ENCODE assay signal across 8 cellular contexts in the genomic region with DNA sequence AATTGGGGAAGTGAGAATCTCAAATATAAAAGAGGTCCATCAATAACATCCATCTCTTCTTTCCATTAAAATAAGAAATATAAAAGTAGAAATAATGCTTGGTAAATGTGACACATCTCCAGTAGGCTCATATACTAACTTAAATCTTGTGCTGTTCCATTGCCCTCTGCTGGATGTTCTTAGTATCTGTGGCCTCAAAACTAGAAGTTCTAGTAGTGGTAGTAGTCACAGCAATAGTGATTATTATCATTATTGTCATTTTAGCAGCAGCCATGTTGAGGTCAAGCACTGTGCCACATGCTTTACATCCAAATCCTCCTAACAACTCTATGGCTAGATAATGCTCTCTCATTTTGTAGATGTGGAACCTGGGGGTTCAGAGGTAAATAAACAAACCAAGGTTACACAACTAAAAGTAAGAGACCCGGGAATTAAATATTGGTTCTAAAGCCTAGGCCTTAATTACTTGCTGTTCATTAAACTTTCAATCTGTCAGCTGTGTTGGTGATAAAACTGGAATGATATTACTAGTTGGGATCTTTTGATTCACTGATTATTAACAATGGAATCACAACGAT. TPM values are rescaled to one million over a fixed set of nuclear protein-coding genes. Genes with fewer than 3 reads are reported as not detected.
DNase-seq lines count a peak whose midpoint lies in the region; ATAC-seq and TF ChIP-seq lines count a peak whose summit lies in the region.

No MANE protein-coding gene starts in this region.

- ATAC-seq in GM18907 (IDR thresholded peaks at IDR 0.05; ENCODE audit: unreplicated experiment) (peak; percentile 63), HG03521 (IDR thresholded peaks at IDR 0.05; ENCODE audit: unreplicated experiment) (peak; percentile 47), psoas muscle (peak in 1 of 4 donors; percentile 68), GM21528 (IDR thresholded peaks at IDR 0.05; ENCODE audit: low FRiP score, unreplicated experiment) (no peak)

- peak; percentile 73 for TF ChIP-seq CTCF in glutamatergic neuron (IDR thresholded peaks at IDR 0.05; ENCODE audit: partially characterized antibody, unreplicated experiment)
- TF ChIP-seq CTCF in psoas muscle (IDR thresholded peaks at IDR 0.05) = peak; percentile 57

- DNase-seq in COLO829 (ENCODE audit: low spot score) = peak; percentile 81
- peak; percentile 62 for DNase-seq in NCI-H524 treated with DMSO at 0.1 percent for 48 hours (lab: John Stamatoyannopoulos, UW)
- DNase-seq in glutamatergic neuron = no peak
- DNase-seq in psoas muscle = no peak

- no peaks in the 10 kb centered on the region for H3K9me3 Mint-ChIP-seq in activated naive CD8-positive, alpha-beta T cell (ENCODE audit: low read depth)
- no peaks in the 10 kb centered on the region for H3K9me3 Mint-ChIP-seq in glutamatergic neuron (ENCODE audit: unreplicated experiment)

- H3K9me3 ChIP-seq in psoas muscle = no peaks in the 10 kb centered on the region

- H3K4me3 Mint-ChIP-seq in activated naive CD8-positive, alpha-beta T cell = no peak overlapping the region
- no peak overlapping the region for H3K4me3 Mint-ChIP-seq in glutamatergic neuron (ENCODE audit: unreplicated experiment)

- H3K4me1 ChIP-seq in psoas muscle = no peaks in the 10 kb centered on the region

- peak overlapping the region; percentile 11 for H3K27ac Mint-ChIP-seq in activated naive CD8-positive, alpha-beta T cell
- H3K27ac Mint-ChIP-seq in glutamatergic neuron (ENCODE audit: unreplicated experiment) = no peak overlapping the region

- 59 to 87% (median 87%) methylated on average over 2 of the region's 2 CpGs for WGBS in psoas muscle, 3 donors

- H3K27me3 Mint-ChIP-seq in activated naive CD8-positive, alpha-beta T cell = no peaks in the 10 kb centered on the region
- no peaks in the 10 kb centered on the region for H3K27me3 Mint-ChIP-seq in glutamatergic neuron (ENCODE audit: unreplicated experiment)

- H3K36me3 ChIP-seq in psoas muscle (ENCODE audit: insufficient read depth in 1 of 2, low read depth in 1 of 2) = no peaks in the 10 kb centered on the region

- no peak overlapping the region for H3K4me3 ChIP-seq in psoas muscle

- H3K4me1 Mint-ChIP-seq in activated naive CD8-positive, alpha-beta T cell (ENCODE audit: low read depth) = peaks cover 22% of the 10 kb centered on the region
- peaks cover 2% of the 10 kb centered on the region for H3K4me1 Mint-ChIP-seq in glutamatergic neuron (ENCODE audit: low read depth, unreplicated experiment)

- no peak overlapping the region for H3K27ac ChIP-seq in psoas muscle

- no peaks in the 10 kb centered on the region for H3K36me3 Mint-ChIP-seq in activated naive CD8-positive, alpha-beta T cell
- no peaks in the 10 kb centered on the region for H3K36me3 Mint-ChIP-seq in glutamatergic neuron (ENCODE audit: unreplicated experiment)

- intact Hi-C loops in psoas muscle (cut with DNase I) = loop anchor here in 1 of 2 donors (5.0 to 10.0 kb wide), 2 partner anchors 195 to 222 kb away; no protein-coding TSS in a partner anchor

- H3K27me3 ChIP-seq in psoas muscle (ENCODE audit: insufficient read depth in 3 of 3, low read length in 2 of 3) = no peaks in the 10 kb centered on the region

RNA-seq across cellular contexts. Expression of a gene that starts 20.2 kb away (rescaled TPM):
- not detected for total RNA-seq in glutamatergic neuron (ENCODE audit: unreplicated experiment)
- total RNA-seq in psoas muscle = under 1 TPM in 2 of 4 donors, not detected in 2; 0.13 to 0.32 TPM
- under 1 TPM; 0.01 to 0.14 (median 0.06) TPM for polyA plus RNA-seq in psoas muscle

RNA-seq across cellular contexts. Expression of a gene that starts 42.2 kb away (rescaled TPM):
- total RNA-seq in glutamatergic neuron (ENCODE audit: unreplicated experiment) (33.6 TPM), psoas muscle (10 to 100 TPM; 27.9 to 38.7 (median 31.7) TPM)
- 10 to 100 TPM; 27.5 to 75.0 (median 47.5) TPM for polyA plus RNA-seq in psoas muscle

RNA-seq across cellular contexts. Expression of a gene that starts 42.3 kb away (rescaled TPM):
- total RNA-seq in glutamatergic neuron (ENCODE audit: unreplicated experiment) (35.3 TPM), psoas muscle (10 to 100 TPM in 2 of 4 donors, 1 to 10 TPM in 2; 9.3 to 12.6 (median 10.5) TPM)
- polyA plus RNA-seq in psoas muscle = 10 to 100 TPM in 2 of 3 donors, 1 to 10 TPM in 1; 7.1 to 15.4 (median 13.0) TPM

Comparison
In these comparisons a context has a peak if more than half of its experiments do, and no peak if none do; other contexts are left out.
1. DNase-seq: peak in COLO829 (single experiment) and NCI-H524 treated with DMSO at 0.1 percent for 48 hours (single experiment); none in glutamatergic neuron (single experiment) and psoas muscle (0 of 2).